ENCODE assay signal across 9 cellular contexts in the genomic region with DNA sequence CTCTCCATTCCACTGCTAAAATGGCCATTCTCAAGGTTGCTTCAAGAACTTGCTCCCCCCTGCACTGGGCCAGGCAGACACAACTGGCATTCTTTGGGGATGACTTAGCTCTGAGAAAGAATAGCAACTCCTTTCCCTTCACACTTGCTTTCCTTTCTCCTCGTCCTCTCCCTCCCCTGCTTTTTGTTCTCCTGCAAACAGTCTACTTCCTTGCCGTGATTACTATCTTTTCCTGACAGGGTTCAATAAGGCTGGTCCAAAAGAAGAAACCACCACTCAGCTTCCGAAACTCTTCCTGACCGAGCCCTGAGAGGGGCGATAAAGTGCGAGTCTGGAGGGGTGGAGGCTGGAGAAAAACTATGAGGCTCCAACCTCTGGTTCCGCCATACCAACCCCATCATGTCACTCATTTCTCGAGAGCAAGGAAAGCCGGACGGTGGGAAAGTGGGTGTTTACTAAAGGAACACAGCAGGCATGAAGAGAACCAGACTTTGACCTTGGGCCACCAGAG. TPM values are rescaled to one million over a fixed set of nuclear protein-coding genes. Genes with fewer than 3 reads are reported as not detected.
A peak's percentile ranks its signal among the peaks of the same experiment; 100 is the strongest.
DNase-seq lines count a peak whose midpoint lies in the region; ATAC-seq and TF ChIP-seq lines count a peak whose summit lies in the region.
"Had no signal": no experiment of that assay in that cellular context is flagged by ENCODE, and none has a peak within 500 bp of the region (broad histone marks: within the 10 kb centered on the region; RNA-seq: fewer than 3 reads in every experiment).

No MANE protein-coding gene starts in this region.

- peaks cover 86% of the 10 kb centered on the region for H3K4me1 Mint-ChIP-seq in brain

- H3K4me3 ChIP-seq in skin epidermis, result no peak overlapping the region

- peaks cover 7% of the 10 kb centered on the region for H3K27me3 Mint-ChIP-seq in brain

- H3K27ac ChIP-seq in skin epidermis, result peak overlapping the region in 13 of 21 experiments; percentile 4 to 61 (median 37)

- H3K27ac Mint-ChIP-seq in brain, result peak overlapping the region in 4 of 5 experiments; percentile 29 to 83 (median 71)

- peak overlapping the region in 2 of 5 experiments; percentile 38 to 72 for H3K4me3 Mint-ChIP-seq in brain

- peaks cover 71% of the 10 kb centered on the region for H3K36me3 Mint-ChIP-seq in brain

- TF ChIP-seq CTCF in brain (conservative IDR thresholded peaks at IDR 0.05), result no peak

- peak; percentile 73 for DNase-seq in HCEC 1CT
- peak; percentile 91 for DNase-seq in iris pigment epithelial cell (ENCODE audit: low read depth)
- no peak for DNase-seq in midbrain (lab: John Stamatoyannopoulos, UW)
- no peak for DNase-seq in NCI-H128 (lab: John Stamatoyannopoulos, UW; ENCODE audit: unreplicated experiment)
- DNase-seq: retina had no signal

- ATAC-seq in GM21360 (IDR thresholded peaks at IDR 0.05; ENCODE audit: unreplicated experiment) (no peak), GM21526 (IDR thresholded peaks at IDR 0.05; ENCODE audit: low FRiP score, unreplicated experiment) (no peak)

- no peaks in the 10 kb centered on the region for H3K9me3 Mint-ChIP-seq in brain

RNA-seq across cellular contexts. Expression of a gene that starts 5.0 kb away (rescaled TPM):
- polyA plus RNA-seq in brain (ENCODE audit: insufficient read depth, low read depth, low replicate concordance), result 23.5 TPM

Comparison
In these comparisons a context has a peak if more than half of its experiments do, and no peak if none do; other contexts are left out.
1. DNase-seq: peak in HCEC 1CT (single experiment) and iris pigment epithelial cell (single experiment); none in midbrain (single experiment) and NCI-H128 (single experiment).